In the genomic region with DNA sequence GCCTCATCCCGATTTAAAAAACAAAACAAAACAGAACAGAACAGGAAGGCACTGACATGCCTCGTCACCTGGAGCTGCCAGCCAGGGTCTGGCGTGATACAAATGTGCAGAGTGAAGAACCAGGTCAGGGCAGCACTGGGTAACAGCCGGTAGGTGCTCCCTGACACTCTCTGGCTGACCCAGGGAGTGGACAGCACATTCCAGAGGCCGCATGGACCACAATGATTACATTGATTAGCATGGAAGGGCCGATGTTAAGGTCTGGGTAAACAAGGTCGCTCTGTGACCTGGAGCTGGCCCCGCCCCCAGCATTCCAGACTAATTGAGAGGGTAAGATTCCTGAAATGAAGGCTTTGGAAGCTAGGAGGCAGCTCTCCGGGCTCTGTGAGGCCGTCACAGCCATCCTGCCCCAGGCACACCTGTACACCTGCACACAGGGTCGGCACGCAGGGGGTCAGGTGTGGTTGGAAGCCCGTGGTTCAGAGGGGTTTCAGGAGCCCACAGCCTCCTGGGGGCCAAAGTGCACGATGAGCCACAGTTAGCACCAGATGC, we compare ENCODE assay signal across 1 cellular context.
TF ChIP-seq lines count a peak whose summit lies in the region.

No MANE protein-coding gene starts in this region.

TF ChIP-seq in endothelial cell of umbilical vein, 7 proteins besides CTCF, POLR2A, EP300 and RAD21:
- no peak for TF ChIP-seq MYC (IDR thresholded peaks at IDR 0.05; ENCODE audit: low read depth, low read length)
- no peak for TF ChIP-seq FOS (IDR thresholded peaks at IDR 0.05; ENCODE audit: borderline replicate concordance, insufficient read depth, low read length)
- TF ChIP-seq MAX (IDR thresholded peaks at IDR 0.05; ENCODE audit: insufficient read depth, insufficient read length): no peak
- no peak for TF ChIP-seq EZH2 (IDR thresholded peaks at IDR 0.05; ENCODE audit: borderline replicate concordance, low read depth, low read length, severe bottlenecking)
- TF ChIP-seq JUN (IDR thresholded peaks at IDR 0.05; ENCODE audit: borderline replicate concordance, insufficient read depth, insufficient read length, low read depth): no peak
- no peak for TF ChIP-seq POLR2AphosphoS5 (IDR thresholded peaks at IDR 0.05; ENCODE audit: insufficient read depth, low read depth, low read length)
TF ChIP-seq in endothelial cell of umbilical vein: peak in this region for 0.
